In the genomic region with DNA sequence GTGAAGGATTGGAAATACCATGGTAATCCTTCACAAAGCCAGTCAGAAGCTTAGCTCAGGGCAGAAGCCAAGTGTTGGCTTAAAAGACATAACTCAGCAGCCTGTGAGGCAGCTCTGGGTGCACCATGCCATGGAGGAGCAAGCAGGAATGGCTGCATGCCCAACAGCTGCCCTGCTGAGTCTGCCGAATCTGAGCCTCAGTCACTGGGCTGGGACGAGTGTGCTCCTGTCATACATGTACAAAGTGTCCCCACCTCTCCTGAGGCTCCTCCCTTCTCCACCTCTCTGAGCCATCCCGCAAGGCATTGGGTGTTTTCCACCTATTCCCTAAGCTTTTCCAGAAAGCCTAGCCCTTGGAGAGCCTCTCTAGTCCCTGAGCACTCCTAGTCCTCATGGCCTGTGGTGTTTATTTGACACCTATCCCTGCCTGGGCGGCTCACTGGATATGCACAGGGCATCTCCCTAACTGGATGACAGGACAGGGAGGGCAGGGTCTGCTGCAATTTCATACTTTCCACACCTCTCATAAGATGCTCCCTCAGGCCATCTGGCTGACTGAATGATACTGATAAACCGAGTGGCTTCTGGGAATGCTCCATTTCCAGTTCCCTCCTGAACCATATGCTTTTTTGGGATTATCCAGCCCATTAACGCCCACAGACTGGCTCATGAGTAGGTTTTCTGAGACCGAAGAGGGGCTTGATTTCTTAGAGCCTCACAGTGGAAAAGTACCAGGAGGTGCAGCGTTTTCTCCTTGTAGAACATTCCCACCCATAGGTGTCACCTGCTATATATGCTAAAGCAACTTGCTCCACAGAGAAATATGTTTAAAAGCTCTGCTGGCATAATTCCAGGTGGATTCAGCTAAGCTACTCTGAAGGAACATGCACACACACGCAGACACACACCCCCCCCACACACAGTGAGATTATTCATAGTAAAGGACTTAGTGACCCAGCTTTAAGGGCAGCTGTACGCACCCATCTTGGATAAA, we compare ENCODE assay signal across 13 cellular contexts.
A peak's percentile ranks its signal among the peaks of the same experiment; 100 is the strongest.
DNase-seq lines count a peak whose midpoint lies in the region; ATAC-seq, FAIRE-seq and TF ChIP-seq lines count a peak whose summit lies in the region.
"Had no signal": no experiment of that assay in that cellular context is flagged by ENCODE, and none has a peak within 500 bp of the region (broad histone marks: within the 10 kb centered on the region; RNA-seq: fewer than 3 reads in every experiment).

No MANE protein-coding gene starts in this region.

- H3K27ac ChIP-seq in neural progenitor cell (no peak overlapping the region), HepG2 (ENCODE audit: extremely low read length, insufficient read depth, low read length) (no peak overlapping the region), small intestine (ENCODE audit: low read depth in 1 of 2, low read length in 1 of 2) (no peak overlapping the region)
- H3K27ac ChIP-seq: brain microvascular endothelial cell had no signal

- no peak for TF ChIP-seq CTCF in neural progenitor cell (IDR thresholded peaks at IDR 0.05)
- no peak for TF ChIP-seq CTCF in HepG2 (CRISPR knock-in tag; IDR thresholded peaks at IDR 0.05)

- DNase-seq in DMS153 (lab: John Stamatoyannopoulos, UW), result peak; percentile 78
- peak; percentile 42 for DNase-seq in NCI-H2107 (lab: John Stamatoyannopoulos, UW)
- peak; percentile 13 for DNase-seq in SK-N-DZ (ENCODE audit: low spot score)
- DNase-seq in neural progenitor cell (ENCODE audit: low spot score), result peak; percentile 9
- no peak for DNase-seq in activated naive CD4-positive, alpha-beta T cell (lab: John Stamatoyannopoulos, UW)
- DNase-seq in NCI-H2029 treated with DMSO at 0.1 percent for 48 hours (lab: John Stamatoyannopoulos, UW), result no peak
- DNase-seq in HepG2 (ENCODE audit: low spot score), result no peak
- DNase-seq in small intestine, result no peak
- DNase-seq: activated T-cell treated with anti-CD3 and anti-CD28 coated beads, Interleukin-2, amount 50 U/mL, for 72 hours; brain microvascular endothelial cell; GDM1; natural killer cell; stimulated activated CD4-positive, alpha-beta T cell treated with anti-CD3 and anti-CD28 coated beads, Interleukin-15, amount 100 ng/mL, for 24 hours had no signal

- H4K20me1 ChIP-seq in neural progenitor cell (ENCODE audit: low read depth) (no peaks in the 10 kb centered on the region), HepG2 (ENCODE audit: insufficient read depth, low read length) (no peaks in the 10 kb centered on the region)

- H3K36me3 Mint-ChIP-seq in neural progenitor cell, result no peaks in the 10 kb centered on the region
- H3K36me3 Mint-ChIP-seq: natural killer cell had no signal

- H3K4me3 Mint-ChIP-seq in neural progenitor cell, result no peak overlapping the region
- H3K4me3 Mint-ChIP-seq: activated T-cell treated with anti-CD3 and anti-CD28 coated beads, Interleukin-2, amount 50 U/mL, for 72 hours; natural killer cell had no signal

- no peaks in the 10 kb centered on the region for H3K9me3 Mint-ChIP-seq in neural progenitor cell
- H3K9me3 Mint-ChIP-seq: activated T-cell treated with anti-CD3 and anti-CD28 coated beads, Interleukin-2, amount 50 U/mL, for 72 hours; natural killer cell had no signal

- H3K36me3 ChIP-seq in neural progenitor cell (no peaks in the 10 kb centered on the region), HepG2 (replicated peaks in 1 of 2; ENCODE audit: control insufficient read depth in 1 of 2, insufficient read depth in 2 of 2, low read length in 2 of 2) (no peaks in the 10 kb centered on the region), small intestine (ENCODE audit: control insufficient read depth in 2 of 2, insufficient read depth in 2 of 2, low read length in 2 of 2) (no peaks in the 10 kb centered on the region)
- H3K36me3 ChIP-seq: brain microvascular endothelial cell had no signal

- H3K9ac ChIP-seq in neural progenitor cell (no peak overlapping the region), HepG2 (ENCODE audit: insufficient read depth, low read depth, low read length) (no peak overlapping the region)

- 7% methylated on average over 9 of the region's 10 CpGs for WGBS in HepG2 (ENCODE audit: low lambda C conversion rate)
- 49 to 72% (median 65%) methylated on average over 10 of the region's 10 CpGs for WGBS in small intestine, 3 donors

- FAIRE-seq in HepG2 (lab: Jason Lieb, UNC) (no peak), small intestine (lab: Jason Lieb, UNC) (no peak)

- no peak for TF ChIP-seq RAD21 in HepG2 (CRISPR knock-in tag; IDR thresholded peaks at IDR 0.05)

- H3K27me3 ChIP-seq in neural progenitor cell (no peaks in the 10 kb centered on the region), HepG2 (ENCODE audit: control insufficient read depth in 1 of 2, insufficient read depth in 2 of 2, low read length in 2 of 2) (peaks cover 0 to 44% of the 10 kb centered on the region in 2 experiments; a peak in 3 of 5 replicates), small intestine (ENCODE audit: control insufficient read depth in 2 of 2, insufficient read depth in 2 of 2, low read length in 2 of 2) (no peaks in the 10 kb centered on the region)
- H3K27me3 ChIP-seq: brain microvascular endothelial cell had no signal

- intact Hi-C loops in HepG2 (cut with micrococcal nuclease; ENCODE audit: unreplicated experiment), result no loop called here

- no peaks in the 10 kb centered on the region for H3K79me2 ChIP-seq in neural progenitor cell (ENCODE audit: low read depth)
- H3K79me2 ChIP-seq in HepG2 (ENCODE audit: insufficient read depth, low read length), result no peaks in the 10 kb centered on the region

- peak overlapping the region; percentile 27 for H3K27ac Mint-ChIP-seq in neural progenitor cell
- H3K27ac Mint-ChIP-seq: activated T-cell treated with anti-CD3 and anti-CD28 coated beads, Interleukin-2, amount 50 U/mL, for 72 hours; natural killer cell had no signal

- in situ Hi-C loops in HepG2 (cut with HindIII; ENCODE audit: extremely low pct_ligation_motif_present, low pct_unique_long_range_greater_than_20kb), result no loop called here

- CTCF ChIA-PET in HepG2 (lab: Yijun Ruan, JAX; ENCODE audit: low intra/inter-chr PET ratio, low total read pairs), result no interaction called here

- ATAC-seq in HepG2, result no peak
- ATAC-seq: activated T-cell treated with anti-CD3 and anti-CD28 coated beads, Interleukin-2, amount 50 U/mL, for 72 hours; natural killer cell had no signal

- H2AFZ ChIP-seq in neural progenitor cell (replicated peaks) (no peak overlapping the region), HepG2 (ENCODE audit: low read length) (no peak overlapping the region)

- H3K4me3 ChIP-seq in neural progenitor cell (no peak overlapping the region), HepG2 (replicated peaks in 1 of 3; ENCODE audit: insufficient read depth in 1 of 3, low read depth in 2 of 3, low read length in 3 of 3) (no peak overlapping the region), small intestine (ENCODE audit: low read depth in 1 of 2, low read length in 2 of 2) (no peak overlapping the region)

- H3K9me3 ChIP-seq in neural progenitor cell (ENCODE audit: low read depth), result no peaks in the 10 kb centered on the region
- H3K9me3 ChIP-seq in HepG2 (ENCODE audit: low read length), result no peaks in the 10 kb centered on the region
- no peaks in the 10 kb centered on the region for H3K9me3 ChIP-seq in small intestine (ENCODE audit: control insufficient read depth, low read depth)

- no peaks in the 10 kb centered on the region for H3K27me3 Mint-ChIP-seq in neural progenitor cell (ENCODE audit: insufficient read depth, low read depth)

- H3K4me1 ChIP-seq in neural progenitor cell, result peaks cover 13% of the 10 kb centered on the region
- H3K4me1 ChIP-seq in HepG2 (ENCODE audit: insufficient read depth, low read length), result no peaks in the 10 kb centered on the region
- H3K4me1 ChIP-seq in small intestine (ENCODE audit: control insufficient read depth in 2 of 2, insufficient read depth in 1 of 2, low read depth in 1 of 2, low read length in 1 of 2), result no peaks in the 10 kb centered on the region

- no peak for TF ChIP-seq POLR2A in HepG2 (IDR thresholded peaks at IDR 0.05; ENCODE audit: insufficient read depth in 1 of 2, low read depth in 2 of 2, low read length in 2 of 2)

- no TSS peak for BruUV-seq in HepG2 (replicated peaks; lab: Mats Ljungman, UMichigan)

- peaks cover 24% of the 10 kb centered on the region for H3K4me1 Mint-ChIP-seq in neural progenitor cell
- H3K4me1 Mint-ChIP-seq: natural killer cell had no signal

- no peak for TF ChIP-seq EP300 in HepG2 (IDR thresholded peaks at IDR 0.05; ENCODE audit: low read depth in 2 of 2, low read length in 2 of 2)
- no peak for TF ChIP-seq EP300 in HepG2 (CRISPR knock-in tag; IDR thresholded peaks at IDR 0.05; ENCODE audit: borderline replicate concordance)

- no peaks in the 10 kb centered on the region for H3F3A ChIP-seq in neural progenitor cell (ENCODE audit: low read depth)

- H3K4me2 ChIP-seq in neural progenitor cell (no peak overlapping the region), HepG2 (ENCODE audit: low read depth, low read length) (no peak overlapping the region)

- POLR2A ChIA-PET in HepG2 (lab: Yijun Ruan, JAX), result no interaction called here

TF ChIP-seq in HepG2, 621 proteins besides CTCF, POLR2A, EP300 and RAD21 (continues in another document):
- TF ChIP-seq RBFOX2 (IDR thresholded peaks at IDR 0.05; ENCODE audit: low read depth, low read length), result no peak
- TF ChIP-seq MAZ (IDR thresholded peaks at IDR 0.05; ENCODE audit: borderline replicate concordance, low read depth, low read length), result no peak
- TF ChIP-seq MAZ (CRISPR knock-in tag; IDR thresholded peaks at IDR 0.05; ENCODE audit: low read depth), result no peak
- TF ChIP-seq ZNF235 (CRISPR knock-in tag; IDR thresholded peaks at IDR 0.05; ENCODE audit: borderline replicate concordance), result no peak
- TF ChIP-seq, protein P1, sequence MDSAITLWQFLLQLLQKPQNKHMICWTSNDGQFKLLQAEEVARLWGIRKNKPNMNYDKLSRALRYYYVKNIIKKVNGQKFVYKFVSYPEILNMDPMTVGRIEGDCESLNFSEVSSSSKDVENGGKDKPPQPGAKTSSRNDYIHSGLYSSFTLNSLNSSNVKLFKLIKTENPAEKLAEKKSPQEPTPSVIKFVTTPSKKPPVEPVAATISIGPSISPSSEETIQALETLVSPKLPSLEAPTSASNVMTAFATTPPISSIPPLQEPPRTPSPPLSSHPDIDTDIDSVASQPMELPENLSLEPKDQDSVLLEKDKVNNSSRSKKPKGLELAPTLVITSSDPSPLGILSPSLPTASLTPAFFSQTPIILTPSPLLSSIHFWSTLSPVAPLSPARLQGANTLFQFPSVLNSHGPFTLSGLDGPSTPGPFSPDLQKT (CRISPR knock-in tag; IDR thresholded peaks at IDR 0.05; ENCODE audit: borderline replicate concordance), result no peak
- TF ChIP-seq ZNF792 (CRISPR knock-in tag; IDR thresholded peaks at IDR 0.05), result no peak
- TF ChIP-seq ZKSCAN1 (IDR thresholded peaks at IDR 0.05; ENCODE audit: low read length), result no peak

Comparison
In these comparisons a context has a peak if more than half of its experiments do, and no peak if none do; other contexts are left out.
1. DNase-seq: peak in DMS153 (single experiment), NCI-H2107 (single experiment), SK-N-DZ (single experiment) and neural progenitor cell (single experiment); none in activated naive CD4-positive, alpha-beta T cell (0 of 4), NCI-H2029 treated with DMSO at 0.1 percent for 48 hours (single experiment), HepG2 (single experiment) and small intestine (single experiment).